Comparison of ENCODE assay signal across 1 cellular context in genomic region chr3:132286035-132286434, GRCh38.
TF ChIP-seq lines count a peak whose summit lies in the region.

No MANE protein-coding gene starts in this region.

TF ChIP-seq in GM23338, 12 proteins besides CTCF, POLR2A, EP300 and RAD21 (continued from another document):
- TF ChIP-seq, protein P1, sequence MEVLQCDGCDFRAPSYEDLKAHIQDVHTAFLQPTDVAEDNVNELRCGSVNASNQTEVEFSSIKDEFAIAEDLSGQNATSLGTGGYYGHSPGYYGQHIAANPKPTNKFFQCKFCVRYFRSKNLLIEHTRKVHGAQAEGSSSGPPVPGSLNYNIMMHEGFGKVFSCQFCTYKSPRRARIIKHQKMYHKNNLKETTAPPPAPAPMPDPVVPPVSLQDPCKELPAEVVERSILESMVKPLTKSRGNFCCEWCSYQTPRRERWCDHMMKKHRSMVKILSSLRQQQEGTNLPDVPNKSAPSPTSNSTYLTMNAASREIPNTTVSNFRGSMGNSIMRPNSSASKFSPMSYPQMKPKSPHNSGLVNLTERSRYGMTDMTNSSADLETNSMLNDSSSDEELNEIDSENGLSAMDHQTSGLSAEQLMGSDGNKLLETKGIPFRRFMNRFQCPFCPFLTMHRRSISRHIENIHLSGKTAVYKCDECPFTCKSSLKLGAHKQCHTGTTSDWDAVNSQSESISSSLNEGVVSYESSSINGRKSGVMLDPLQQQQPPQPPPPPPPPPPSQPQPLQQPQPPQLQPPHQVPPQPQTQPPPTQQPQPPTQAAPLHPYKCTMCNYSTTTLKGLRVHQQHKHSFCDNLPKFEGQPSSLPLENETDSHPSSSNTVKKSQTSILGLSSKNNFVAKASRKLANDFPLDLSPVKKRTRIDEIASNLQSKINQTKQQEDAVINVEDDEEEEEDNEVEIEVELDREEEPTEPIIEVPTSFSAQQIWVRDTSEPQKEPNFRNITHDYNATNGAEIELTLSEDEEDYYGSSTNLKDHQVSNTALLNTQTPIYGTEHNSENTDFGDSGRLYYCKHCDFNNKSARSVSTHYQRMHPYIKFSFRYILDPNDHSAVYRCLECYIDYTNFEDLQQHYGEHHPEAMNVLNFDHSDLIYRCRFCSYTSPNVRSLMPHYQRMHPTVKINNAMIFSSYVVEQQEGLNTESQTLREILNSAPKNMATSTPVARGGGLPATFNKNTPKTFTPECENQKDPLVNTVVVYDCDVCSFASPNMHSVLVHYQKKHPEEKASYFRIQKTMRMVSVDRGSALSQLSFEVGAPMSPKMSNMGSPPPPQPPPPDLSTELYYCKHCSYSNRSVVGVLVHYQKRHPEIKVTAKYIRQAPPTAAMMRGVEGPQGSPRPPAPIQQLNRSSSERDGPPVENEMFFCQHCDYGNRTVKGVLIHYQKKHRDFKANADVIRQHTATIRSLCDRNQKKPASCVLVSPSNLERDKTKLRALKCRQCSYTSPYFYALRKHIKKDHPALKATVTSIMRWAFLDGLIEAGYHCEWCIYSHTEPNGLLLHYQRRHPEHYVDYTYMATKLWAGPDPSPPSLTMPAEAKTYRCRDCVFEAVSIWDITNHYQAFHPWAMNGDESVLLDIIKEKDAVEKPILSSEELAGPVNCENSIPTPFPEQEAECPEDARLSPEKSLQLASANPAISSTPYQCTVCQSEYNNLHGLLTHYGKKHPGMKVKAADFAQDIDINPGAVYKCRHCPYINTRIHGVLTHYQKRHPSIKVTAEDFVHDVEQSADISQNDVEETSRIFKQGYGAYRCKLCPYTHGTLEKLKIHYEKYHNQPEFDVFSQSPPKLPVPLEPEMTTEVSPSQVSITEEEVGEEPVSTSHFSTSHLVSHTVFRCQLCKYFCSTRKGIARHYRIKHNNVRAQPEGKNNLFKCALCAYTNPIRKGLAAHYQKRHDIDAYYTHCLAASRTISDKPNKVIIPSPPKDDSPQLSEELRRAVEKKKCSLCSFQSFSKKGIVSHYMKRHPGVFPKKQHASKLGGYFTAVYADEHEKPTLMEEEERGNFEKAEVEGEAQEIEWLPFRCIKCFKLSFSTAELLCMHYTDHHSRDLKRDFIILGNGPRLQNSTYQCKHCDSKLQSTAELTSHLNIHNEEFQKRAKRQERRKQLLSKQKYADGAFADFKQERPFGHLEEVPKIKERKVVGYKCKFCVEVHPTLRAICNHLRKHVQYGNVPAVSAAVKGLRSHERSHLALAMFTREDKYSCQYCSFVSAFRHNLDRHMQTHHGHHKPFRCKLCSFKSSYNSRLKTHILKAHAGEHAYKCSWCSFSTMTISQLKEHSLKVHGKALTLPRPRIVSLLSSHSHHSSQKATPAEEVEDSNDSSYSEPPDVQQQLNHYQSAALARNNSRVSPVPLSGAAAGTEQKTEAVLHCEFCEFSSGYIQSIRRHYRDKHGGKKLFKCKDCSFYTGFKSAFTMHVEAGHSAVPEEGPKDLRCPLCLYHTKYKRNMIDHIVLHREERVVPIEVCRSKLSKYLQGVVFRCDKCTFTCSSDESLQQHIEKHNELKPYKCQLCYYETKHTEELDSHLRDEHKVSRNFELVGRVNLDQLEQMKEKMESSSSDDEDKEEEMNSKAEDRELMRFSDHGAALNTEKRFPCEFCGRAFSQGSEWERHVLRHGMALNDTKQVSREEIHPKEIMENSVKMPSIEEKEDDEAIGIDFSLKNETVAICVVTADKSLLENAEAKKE (CRISPR knock-in tag; IDR thresholded peaks at IDR 0.05), result no peak
TF ChIP-seq in GM23338: peak in this region for 0.
